In genomic region chr10:47438857-47439474, GRCh38 we compare ENCODE assay signal across 9 cellular contexts. TPM values are rescaled to one million over a fixed set of nuclear protein-coding genes. Genes with fewer than 3 reads are reported as not detected.
A peak's percentile ranks its signal among the peaks of the same experiment; 100 is the strongest.
DNase-seq lines count a peak whose midpoint lies in the region; ATAC-seq, FAIRE-seq and TF ChIP-seq lines count a peak whose summit lies in the region.
"Had no signal": no experiment of that assay in that cellular context is flagged by ENCODE, and none has a peak within 500 bp of the region (broad histone marks: within the 10 kb centered on the region; RNA-seq: fewer than 3 reads in every experiment).

No MANE protein-coding gene starts in this region.

- CTCF ChIA-PET in K562 (lab: Yijun Ruan, JAX; ENCODE audit: low intra/inter-chr PET ratio) (no interaction called here), HepG2 (lab: Yijun Ruan, JAX; ENCODE audit: low intra/inter-chr PET ratio, low total read pairs) (no interaction called here)

- H4K20me1 ChIP-seq in K562 (replicated peaks; ENCODE audit: control insufficient read depth, insufficient read depth, low read length): no peaks in the 10 kb centered on the region
- no peaks in the 10 kb centered on the region for H4K20me1 ChIP-seq in HepG2 (ENCODE audit: insufficient read depth, low read length)

- H3K4me1 ChIP-seq in K562 (replicated peaks in 1 of 2; ENCODE audit: control insufficient read depth in 2 of 2, insufficient read depth in 2 of 2, low read length in 2 of 2): no peaks in the 10 kb centered on the region
- no peaks in the 10 kb centered on the region for H3K4me1 ChIP-seq in HepG2 (ENCODE audit: insufficient read depth, low read length)

- no peaks in the 10 kb centered on the region for H3K9me3 ChIP-seq in K562 (replicated peaks; ENCODE audit: control insufficient read depth, insufficient read depth, low read depth, low read length)
- no peaks in the 10 kb centered on the region for H3K9me3 ChIP-seq in HepG2 (ENCODE audit: low read length)
- H3K9me3 ChIP-seq: neutrophil had no signal

- H3K4me2 ChIP-seq in K562 (ENCODE audit: insufficient read depth, low read length) (no peak overlapping the region), HepG2 (ENCODE audit: low read depth, low read length) (no peak overlapping the region)

- POLR2A ChIA-PET in K562 (lab: Yijun Ruan, JAX) (no interaction called here), HepG2 (lab: Yijun Ruan, JAX) (no interaction called here)

- ATAC-seq in K562 (peak; percentile 84), HepG2 (peak; percentile 100), GM18907 (IDR thresholded peaks at IDR 0.05; ENCODE audit: unreplicated experiment) (no peak), HG02588 (IDR thresholded peaks at IDR 0.05; ENCODE audit: unreplicated experiment) (no peak), HG03460 (IDR thresholded peaks at IDR 0.05; ENCODE audit: unreplicated experiment) (no peak)

- H3K27me3 ChIP-seq in K562 (ENCODE audit: control insufficient read depth in 2 of 2, insufficient read depth in 2 of 2, low read length in 2 of 2): peaks cover 5 to 10% of the 10 kb centered on the region in 2 experiments; a peak in 3 of 5 replicates
- H3K27me3 ChIP-seq in HepG2 (ENCODE audit: control insufficient read depth in 1 of 2, insufficient read depth in 2 of 2, low read length in 2 of 2): peaks cover 0 to 5% of the 10 kb centered on the region in 2 experiments; a peak in 2 of 5 replicates
- H3K27me3 ChIP-seq: neutrophil had no signal

- TF ChIP-seq POLR2A in K562 (conservative IDR thresholded peaks at IDR 0.05): no peak
- TF ChIP-seq POLR2A in HepG2 (IDR thresholded peaks at IDR 0.05; ENCODE audit: insufficient read depth in 1 of 2, low read depth in 2 of 2, low read length in 2 of 2): no peak

- no peaks in the 10 kb centered on the region for H3K79me2 ChIP-seq in K562 (ENCODE audit: control insufficient read depth, insufficient read depth, low read length)
- H3K79me2 ChIP-seq in HepG2 (ENCODE audit: insufficient read depth, low read length): no peaks in the 10 kb centered on the region

- H3K36me3 ChIP-seq in K562 (ENCODE audit: control insufficient read depth, insufficient read depth, low read length): no peaks in the 10 kb centered on the region
- H3K36me3 ChIP-seq in HepG2 (replicated peaks in 1 of 2; ENCODE audit: control insufficient read depth in 1 of 2, insufficient read depth in 2 of 2, low read length in 2 of 2): no peaks in the 10 kb centered on the region
- H3K36me3 ChIP-seq: neutrophil had no signal

- no peak for FAIRE-seq in K562 (lab: Jason Lieb, UNC)
- FAIRE-seq in HepG2 (lab: Jason Lieb, UNC): no peak

- no peaks in the 10 kb centered on the region for H3K9me1 ChIP-seq in K562 (ENCODE audit: control insufficient read depth, insufficient read depth, low read length)

- DNase-seq in GM10266 (ENCODE audit: extremely low spot score): no peak
- DNase-seq in NCI-H1092 treated with DMSO at 0.1 percent for 48 hours (lab: John Stamatoyannopoulos, UW): peak; percentile 28
- peak in 2 of 4 experiments; percentile 25 to 34 for DNase-seq in K562 (ENCODE audit: extremely low read depth in 1 of 4, low spot score in 3 of 4)
- peak; percentile 67 for DNase-seq in HepG2 (ENCODE audit: low spot score)
- DNase-seq in GM19240 (ENCODE audit: insufficient read length, low spot score): no peak

- in situ Hi-C loops in K562 (cut with MboI) (loop anchor here (25.0 kb wide), 1 partner anchor 123 kb away; no protein-coding TSS in a partner anchor), HepG2 (cut with HindIII; ENCODE audit: extremely low pct_ligation_motif_present, low pct_unique_long_range_greater_than_20kb) (no loop called here)

- no TSS peak for BruUV-seq in K562 (replicated peaks; lab: Mats Ljungman, UMichigan)
- no TSS peak for BruUV-seq in HepG2 (replicated peaks; lab: Mats Ljungman, UMichigan)

- intact Hi-C loops in K562 (cut with micrococcal nuclease): no loop called here
- intact Hi-C loops in HepG2 (cut with micrococcal nuclease; ENCODE audit: unreplicated experiment): no loop called here

- no peak overlapping the region for H3K27ac ChIP-seq in K562 (ENCODE audit: extremely low read depth, low read depth, low read length)
- no peak overlapping the region for H3K27ac ChIP-seq in HepG2 (ENCODE audit: extremely low read length, insufficient read depth, low read length)
- H3K27ac ChIP-seq: neutrophil had no signal

- H3K4me3 ChIP-seq in K562: no peak overlapping the region
- no peak overlapping the region for H3K4me3 ChIP-seq in HepG2 (replicated peaks in 1 of 3; ENCODE audit: insufficient read depth in 1 of 3, low read depth in 2 of 3, low read length in 3 of 3)

- H3K9ac ChIP-seq in K562 (ENCODE audit: insufficient read depth in 1 of 2, low read depth in 2 of 2, low read length in 2 of 2): no peak overlapping the region
- H3K9ac ChIP-seq in HepG2 (ENCODE audit: insufficient read depth, low read depth, low read length): no peak overlapping the region

- peak in 1 of 2 experiments; percentile 37; a peak in 2 of 4 replicates for TF ChIP-seq RAD21 in K562 (CRISPR knock-in tag; conservative IDR thresholded peaks at IDR 0.05 in 1 of 2, IDR thresholded peaks at IDR 0.05 in 1 of 2)
- TF ChIP-seq RAD21 in HepG2 (CRISPR knock-in tag; IDR thresholded peaks at IDR 0.05): peak; percentile 70; the same call in 1 of the 2 replicates

- peak; percentile 13 for TF ChIP-seq CTCF in GM10266 (IDR thresholded peaks at IDR 0.05; ENCODE audit: control insufficient read depth, insufficient read depth, low read depth, missing control alignments)
- TF ChIP-seq CTCF in K562 (IDR thresholded peaks at IDR 0.05 in 2 of 3, conservative IDR thresholded peaks at IDR 0.05 in 1 of 3; ENCODE audit: insufficient read depth in 2 of 3, low read depth in 1 of 3, low read length in 3 of 3): peak; percentile 31 to 60 (median 58); a peak in 4 of 6 replicates
- peak; percentile 77 for TF ChIP-seq CTCF in HepG2 (CRISPR knock-in tag; IDR thresholded peaks at IDR 0.05)

- WGBS in K562 (ENCODE audit: insufficient coverage, low coverage, missing lambda C conversion rate): 1% methylated on average over 6 of the region's 6 CpGs
- 0% methylated on average over 2 of the region's 6 CpGs for WGBS in HepG2 (ENCODE audit: low lambda C conversion rate)

- H2AFZ ChIP-seq in K562 (ENCODE audit: low read depth, low read length) (no peak overlapping the region), HepG2 (ENCODE audit: low read length) (no peak overlapping the region)

- TF ChIP-seq EP300 in K562 (IDR thresholded peaks at IDR 0.05; ENCODE audit: low read length) (no peak), HepG2 (IDR thresholded peaks at IDR 0.05; ENCODE audit: low read depth in 2 of 2, low read length in 2 of 2) (no peak), HepG2 (CRISPR knock-in tag; IDR thresholded peaks at IDR 0.05; ENCODE audit: borderline replicate concordance) (no peak)

RNA-seq across cellular contexts. Expression of gene ANXA8, which starts 44.9 kb away (rescaled TPM):
- total RNA-seq in K562 (2011; cell fraction: chromatin; rRNA removed; ENCODE audit: low replicate concordance): not detected in 2 replicates
- not detected in 2 replicates for total RNA-seq in K562 (2011; cell fraction: nucleolus; rRNA removed)
- not detected in 2 replicates for total RNA-seq in K562 (2011; cell fraction: nucleoplasm; rRNA removed)
- total RNA-seq in K562 (2014; rRNA removed) (not detected in 2 replicates), K562 (2014; rRNA removed; fragmentation: Illumina TruSeq; extraction: Trizol) (not detected in 2 replicates), K562 (2015; rRNA removed; fragmentation: Illumina TruSeq; extraction: Trizol) (not detected in 2 replicates), K562 (2021) (not detected in 2 replicates), HepG2 (2016; rRNA removed; fragmentation: Illumina TruSeq; extraction: Trizol) (not detected in 2 replicates)
- polyA plus RNA-seq in K562 (2011; rRNA removed) (not detected in 2 replicates), K562 (2014; fragmentation: Illumina TruSeq; extraction: Trizol) (not detected in 2 replicates), K562 (2014; fragmentation: Nextera tagmentation; extraction: Ambion mirVana) (not detected), K562 (2014; rRNA removed) (not detected in 2 replicates), HepG2 (2011; rRNA removed) (not detected in 2 replicates)
- not detected in 2 replicates for polyA plus RNA-seq in K562 (2011; cell fraction: cytosol; rRNA removed)
- polyA plus RNA-seq in K562 (2011; cell fraction: nucleus; rRNA removed): 0.10 TPM in 1 of 2 replicates, not detected in the other
- polyA plus RNA-seq in K562 (2012): not detected in 2 replicates
- polyA minus RNA-seq in K562 (2011; rRNA and poly(A)+ RNA removed): not detected in 2 replicates
- not detected in 2 replicates for polyA minus RNA-seq in K562 (2011; cell fraction: cytosol; rRNA and poly(A)+ RNA removed)
- 0.13 TPM in 1 of 2 replicates, not detected in the other for polyA minus RNA-seq in K562 (2011; cell fraction: nucleus; rRNA and poly(A)+ RNA removed)
- total RNA-seq in HepG2 (2016; cell fraction: cytosol; rRNA removed; fragmentation: Illumina TruSeq; extraction: Trizol; ENCODE audit: low read depth): not detected in 2 replicates
- total RNA-seq in HepG2 (2016; cell fraction: insoluble cytoplasmic fraction; rRNA removed; fragmentation: Illumina TruSeq; extraction: Trizol): 0.09 TPM in 1 of 2 replicates, not detected in the other
- total RNA-seq in HepG2 (2016; cell fraction: membrane; rRNA removed; fragmentation: Illumina TruSeq; extraction: Trizol): 0.10 TPM in 1 of 2 replicates, not detected in the other
- total RNA-seq in HepG2 (2016; cell fraction: nucleus; rRNA removed; fragmentation: Illumina TruSeq; extraction: Trizol): not detected in 2 replicates
- polyA plus RNA-seq in HepG2 (2011; cell fraction: cytosol; rRNA removed): not detected in 2 replicates
- 0.09 and 0.11 TPM in 2 replicates for polyA plus RNA-seq in HepG2 (2011; cell fraction: nucleus; rRNA removed)
- not detected in 2 replicates for polyA plus RNA-seq in HepG2 (2012)
- polyA plus RNA-seq in HepG2 (2016; cell fraction: cytosol; fragmentation: Illumina TruSeq; extraction: Trizol; ENCODE audit: low read depth): not detected in 2 replicates
- polyA plus RNA-seq in HepG2 (2016; cell fraction: insoluble cytoplasmic fraction; fragmentation: Illumina TruSeq; extraction: Trizol; ENCODE audit: low read depth): not detected in 2 replicates
- polyA plus RNA-seq in HepG2 (2016; cell fraction: membrane; fragmentation: Illumina TruSeq; extraction: Trizol; ENCODE audit: low read depth): not detected in 2 replicates
- polyA plus RNA-seq in HepG2 (2016; cell fraction: nucleus; fragmentation: Illumina TruSeq; extraction: Trizol; ENCODE audit: insufficient read depth, low read depth): not detected in 2 replicates
- polyA minus RNA-seq in HepG2 (2011; rRNA and poly(A)+ RNA removed; ENCODE audit: low replicate concordance): 44.5 TPM in 1 of 2 replicates, not detected in the other
- polyA minus RNA-seq in HepG2 (2011; cell fraction: cytosol; rRNA and poly(A)+ RNA removed): not detected in 2 replicates
- not detected in 2 replicates for polyA minus RNA-seq in HepG2 (2011; cell fraction: nucleus; rRNA and poly(A)+ RNA removed)

RNA-seq across cellular contexts. Expression of gene FAM25G, which starts 52.5 kb away (rescaled TPM):
- not detected in 2 replicates for total RNA-seq in K562 (2011; cell fraction: chromatin; rRNA removed; ENCODE audit: low replicate concordance)
- total RNA-seq in K562 (2011; cell fraction: nucleolus; rRNA removed): not detected in 2 replicates
- not detected in 2 replicates for total RNA-seq in K562 (2011; cell fraction: nucleoplasm; rRNA removed)
- total RNA-seq in K562 (2014; rRNA removed) (not detected in 2 replicates), K562 (2014; rRNA removed; fragmentation: Illumina TruSeq; extraction: Trizol) (not detected in 2 replicates), K562 (2015; rRNA removed; fragmentation: Illumina TruSeq; extraction: Trizol) (not detected in 2 replicates), K562 (2021) (not detected in 2 replicates), HepG2 (2016; rRNA removed; fragmentation: Illumina TruSeq; extraction: Trizol) (not detected in 2 replicates)
- polyA plus RNA-seq in K562 (2011; rRNA removed) (not detected in 2 replicates), K562 (2014; fragmentation: Illumina TruSeq; extraction: Trizol) (not detected in 2 replicates), K562 (2014; fragmentation: Nextera tagmentation; extraction: Ambion mirVana) (not detected), K562 (2014; rRNA removed) (not detected in 2 replicates), HepG2 (2011; rRNA removed) (not detected in 2 replicates)
- polyA plus RNA-seq in K562 (2011; cell fraction: cytosol; rRNA removed): not detected in 2 replicates
- polyA plus RNA-seq in K562 (2011; cell fraction: nucleus; rRNA removed): 0.77 TPM in 1 of 2 replicates, not detected in the other
- not detected in 2 replicates for polyA plus RNA-seq in K562 (2012)
- not detected in 2 replicates for polyA minus RNA-seq in K562 (2011; rRNA and poly(A)+ RNA removed)
- not detected in 2 replicates for polyA minus RNA-seq in K562 (2011; cell fraction: cytosol; rRNA and poly(A)+ RNA removed)
- polyA minus RNA-seq in K562 (2011; cell fraction: nucleus; rRNA and poly(A)+ RNA removed): not detected in 2 replicates
- not detected in 2 replicates for total RNA-seq in HepG2 (2016; cell fraction: cytosol; rRNA removed; fragmentation: Illumina TruSeq; extraction: Trizol; ENCODE audit: low read depth)
- not detected in 2 replicates for total RNA-seq in HepG2 (2016; cell fraction: insoluble cytoplasmic fraction; rRNA removed; fragmentation: Illumina TruSeq; extraction: Trizol)
- not detected in 2 replicates for total RNA-seq in HepG2 (2016; cell fraction: membrane; rRNA removed; fragmentation: Illumina TruSeq; extraction: Trizol)
- total RNA-seq in HepG2 (2016; cell fraction: nucleus; rRNA removed; fragmentation: Illumina TruSeq; extraction: Trizol): not detected in 2 replicates
- polyA plus RNA-seq in HepG2 (2011; cell fraction: cytosol; rRNA removed): not detected in 2 replicates
- not detected in 2 replicates for polyA plus RNA-seq in HepG2 (2011; cell fraction: nucleus; rRNA removed)
- polyA plus RNA-seq in HepG2 (2012): not detected in 2 replicates
- polyA plus RNA-seq in HepG2 (2016; cell fraction: cytosol; fragmentation: Illumina TruSeq; extraction: Trizol; ENCODE audit: low read depth): not detected in 2 replicates
- not detected in 2 replicates for polyA plus RNA-seq in HepG2 (2016; cell fraction: insoluble cytoplasmic fraction; fragmentation: Illumina TruSeq; extraction: Trizol; ENCODE audit: low read depth)
- not detected in 2 replicates for polyA plus RNA-seq in HepG2 (2016; cell fraction: membrane; fragmentation: Illumina TruSeq; extraction: Trizol; ENCODE audit: low read depth)
- not detected in 2 replicates for polyA plus RNA-seq in HepG2 (2016; cell fraction: nucleus; fragmentation: Illumina TruSeq; extraction: Trizol; ENCODE audit: insufficient read depth, low read depth)
- polyA minus RNA-seq in HepG2 (2011; rRNA and poly(A)+ RNA removed; ENCODE audit: low replicate concordance): not detected in 2 replicates
- polyA minus RNA-seq in HepG2 (2011; cell fraction: cytosol; rRNA and poly(A)+ RNA removed): not detected in 2 replicates
- not detected in 2 replicates for polyA minus RNA-seq in HepG2 (2011; cell fraction: nucleus; rRNA and poly(A)+ RNA removed)

RNA-seq across cellular contexts. Expression of gene ZNF488, which starts 54.9 kb away (rescaled TPM):
- total RNA-seq in K562 (2011; cell fraction: chromatin; rRNA removed; ENCODE audit: low replicate concordance): 0.30 TPM in 1 of 2 replicates, not detected in the other
- 0.13 and 0.33 TPM in 2 replicates for total RNA-seq in K562 (2011; cell fraction: nucleolus; rRNA removed)
- total RNA-seq in K562 (2011; cell fraction: nucleoplasm; rRNA removed): not detected in 2 replicates
- total RNA-seq in K562 (2014; rRNA removed): not detected in 2 replicates
- total RNA-seq in K562 (2014; rRNA removed; fragmentation: Illumina TruSeq; extraction: Trizol): not detected in 2 replicates
- total RNA-seq in K562 (2015; rRNA removed; fragmentation: Illumina TruSeq; extraction: Trizol): 0.04 TPM in 1 of 2 replicates, not detected in the other
- total RNA-seq in K562 (2021): 0.07 and 0.11 TPM in 2 replicates
- polyA plus RNA-seq in K562 (2011; rRNA removed): 0.04 and 0.08 TPM in 2 replicates
- 0.01 and 0.15 TPM in 2 replicates for polyA plus RNA-seq in K562 (2011; cell fraction: cytosol; rRNA removed)
- 0.13 TPM in 1 of 2 replicates, not detected in the other for polyA plus RNA-seq in K562 (2011; cell fraction: nucleus; rRNA removed)
- polyA plus RNA-seq in K562 (2012): 0.05 TPM in 1 of 2 replicates, not detected in the other
- 0.09 TPM in 1 of 2 replicates, not detected in the other for polyA plus RNA-seq in K562 (2014; fragmentation: Illumina TruSeq; extraction: Trizol)
- polyA plus RNA-seq in K562 (2014; fragmentation: Nextera tagmentation; extraction: Ambion mirVana): under 1 TPM in 1 of 2 experiments, not detected in 1; 0.03 TPM
- 0.04 TPM in 1 of 2 replicates, not detected in the other for polyA plus RNA-seq in K562 (2014; rRNA removed)
- polyA minus RNA-seq in K562 (2011; rRNA and poly(A)+ RNA removed): 0.14 TPM in 1 of 2 replicates, not detected in the other
- polyA minus RNA-seq in K562 (2011; cell fraction: cytosol; rRNA and poly(A)+ RNA removed): not detected in 2 replicates
- polyA minus RNA-seq in K562 (2011; cell fraction: nucleus; rRNA and poly(A)+ RNA removed): 0.11 and 0.13 TPM in 2 replicates
- total RNA-seq in HepG2 (2016; rRNA removed; fragmentation: Illumina TruSeq; extraction: Trizol): 0.13 and 0.17 TPM in 2 replicates
- not detected in 2 replicates for total RNA-seq in HepG2 (2016; cell fraction: cytosol; rRNA removed; fragmentation: Illumina TruSeq; extraction: Trizol; ENCODE audit: low read depth)
- total RNA-seq in HepG2 (2016; cell fraction: insoluble cytoplasmic fraction; rRNA removed; fragmentation: Illumina TruSeq; extraction: Trizol): 0.11 and 0.18 TPM in 2 replicates
- 0.09 and 0.10 TPM in 2 replicates for total RNA-seq in HepG2 (2016; cell fraction: membrane; rRNA removed; fragmentation: Illumina TruSeq; extraction: Trizol)
- total RNA-seq in HepG2 (2016; cell fraction: nucleus; rRNA removed; fragmentation: Illumina TruSeq; extraction: Trizol): 0.09 TPM in 2 replicates
- 0.10 and 0.15 TPM in 2 replicates for polyA plus RNA-seq in HepG2 (2011; rRNA removed)
- polyA plus RNA-seq in HepG2 (2011; cell fraction: cytosol; rRNA removed): 0.09 TPM in 2 replicates
- polyA plus RNA-seq in HepG2 (2011; cell fraction: nucleus; rRNA removed): 0.17 and 0.18 TPM in 2 replicates
- 0.13 and 0.17 TPM in 2 replicates for polyA plus RNA-seq in HepG2 (2012)
- polyA plus RNA-seq in HepG2 (2016; cell fraction: cytosol; fragmentation: Illumina TruSeq; extraction: Trizol; ENCODE audit: low read depth): not detected in 2 replicates
- polyA plus RNA-seq in HepG2 (2016; cell fraction: insoluble cytoplasmic fraction; fragmentation: Illumina TruSeq; extraction: Trizol; ENCODE audit: low read depth): 0.22 and 0.45 TPM in 2 replicates
- polyA plus RNA-seq in HepG2 (2016; cell fraction: membrane; fragmentation: Illumina TruSeq; extraction: Trizol; ENCODE audit: low read depth): 0.07 and 0.12 TPM in 2 replicates
- 0.21 TPM in 1 of 2 replicates, not detected in the other for polyA plus RNA-seq in HepG2 (2016; cell fraction: nucleus; fragmentation: Illumina TruSeq; extraction: Trizol; ENCODE audit: insufficient read depth, low read depth)
- 0.34 and 2.9 TPM in 2 replicates for polyA minus RNA-seq in HepG2 (2011; rRNA and poly(A)+ RNA removed; ENCODE audit: low replicate concordance)
- not detected in 2 replicates for polyA minus RNA-seq in HepG2 (2011; cell fraction: cytosol; rRNA and poly(A)+ RNA removed)
- 0.12 TPM in 1 of 2 replicates, not detected in the other for polyA minus RNA-seq in HepG2 (2011; cell fraction: nucleus; rRNA and poly(A)+ RNA removed)

Comparison
In these comparisons a context has a peak if more than half of its experiments do, and no peak if none do; other contexts are left out.
1. DNase-seq: peak in NCI-H1092 treated with DMSO at 0.1 percent for 48 hours (single experiment) and HepG2 (single experiment); none in GM10266 (single experiment) and GM19240 (single experiment).
2. CTCF ChIP-seq: peak in every context shown above with its lines; median percentile 77 in HepG2; 58 in K562; 13 in GM10266.
3. ATAC-seq: peak in K562 (single experiment) and HepG2 (single experiment); none in GM18907 (single experiment), HG02588 (single experiment) and HG03460 (single experiment).